Comparison of ENCODE assay signal across 8 cellular contexts in the genomic region with DNA sequence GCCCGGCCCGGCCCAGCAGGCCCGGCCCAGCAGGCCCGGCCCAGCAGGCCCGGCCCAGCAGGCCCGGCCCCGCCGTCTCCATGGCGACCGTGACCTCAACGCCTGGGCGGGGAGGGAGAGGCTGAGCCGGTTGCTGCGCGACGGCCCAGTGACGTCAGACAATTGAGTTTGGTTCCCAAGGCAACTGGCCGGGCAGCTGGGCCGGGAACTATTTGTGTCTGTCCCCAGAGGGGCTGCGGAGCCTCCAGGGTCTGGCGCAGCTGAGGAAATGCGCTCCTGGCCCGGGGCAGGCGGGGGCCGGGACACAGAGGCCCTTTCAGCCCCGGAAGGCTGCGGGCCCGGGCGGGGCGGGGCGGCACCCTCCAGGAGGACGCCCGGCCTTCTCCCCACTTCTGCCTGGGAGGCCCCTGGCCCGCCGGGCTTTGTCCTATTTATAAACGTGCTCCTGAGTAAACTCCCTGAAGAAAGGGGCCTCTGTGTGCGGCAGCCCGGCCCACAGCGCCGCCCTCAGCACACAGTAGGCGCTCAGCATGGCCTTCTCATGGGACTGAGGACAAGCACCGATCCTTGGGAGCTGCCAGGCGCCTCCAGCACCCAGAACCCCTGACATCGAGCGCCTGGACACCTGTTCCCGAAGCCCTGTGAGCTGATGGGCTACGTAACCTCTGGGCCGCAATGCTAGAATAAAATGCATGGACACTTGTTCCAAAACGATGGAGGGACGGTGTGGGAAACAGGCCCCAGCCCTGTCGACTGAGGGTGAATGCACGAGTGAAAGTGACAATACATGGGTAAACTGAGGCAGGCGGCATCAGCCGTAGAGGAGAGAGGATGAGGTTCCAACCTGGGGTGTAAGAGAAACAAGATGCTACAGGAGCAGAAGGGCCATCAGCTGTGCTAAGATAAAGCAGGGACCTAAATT. TPM values are rescaled to one million over a fixed set of nuclear protein-coding genes. Genes with fewer than 3 reads are reported as not detected.
DNase-seq lines count a peak whose midpoint lies in the region; ATAC-seq and TF ChIP-seq lines count a peak whose summit lies in the region.

No MANE protein-coding gene starts in this region.

- H3K9me2 ChIP-seq in SK-N-SH: no peaks in the 10 kb centered on the region

- DNase-seq in GDM1 (lab: John Stamatoyannopoulos, UW): peak; percentile 22
- DNase-seq in NAMALWA (ENCODE audit: low spot score): peak; percentile 99
- peak; percentile 99 for DNase-seq in SK-N-SH
- peak; percentile 88 to 91 for DNase-seq in activated naive CD4-positive, alpha-beta T cell treated with anti-CD3 and anti-CD28 coated beads, Interleukin-2, amount 50 U/mL, for 72 hours (ENCODE audit: low spot score in 2 of 2)
- peak; percentile 98 for DNase-seq in glomerular visceral epithelial cell (ENCODE audit: extremely low spot score)
- DNase-seq in osteoblast (ENCODE audit: insufficient read length, low spot score, missing footprints): peak; percentile 100
- peak; percentile 99 for DNase-seq in testis

- H3K4me1 ChIP-seq in HEK293 (ENCODE audit: control insufficient read depth, insufficient read depth, low read length): peaks cover 3% of the 10 kb centered on the region; the same call in 1 of the 2 replicates
- peaks cover 10 to 28% of the 10 kb centered on the region in 2 experiments for H3K4me1 ChIP-seq in SK-N-SH (ENCODE audit: control insufficient read depth in 1 of 2, insufficient read depth in 2 of 2, low read depth in 1 of 2, low read length in 1 of 2)
- peaks cover 9% of the 10 kb centered on the region for H3K4me1 ChIP-seq in osteoblast (ENCODE audit: insufficient read depth, low read length)
- H3K4me1 ChIP-seq in testis: peaks cover 25% of the 10 kb centered on the region

- CTCF ChIA-PET in HEK293 (lab: Yijun Ruan, JAX) (interaction anchor here (0.6 to 12.2 kb wide), 5 partner anchors 8 to 111 kb away, joined by 3 to 231 read pairs (median 5); no protein-coding TSS in a partner anchor), SK-N-SH (lab: Yijun Ruan, JAX) (interaction anchor here (0.6 to 3.9 kb wide), 14 partner anchors 8 to 172 kb away, joined by 3 to 24 read pairs (median 4); no protein-coding TSS in a partner anchor)

- H3K9me3 ChIP-seq in HEK293 (ENCODE audit: control insufficient read depth, insufficient read depth, low read depth, low read length) (no peaks in the 10 kb centered on the region), SK-N-SH (no peaks in the 10 kb centered on the region), osteoblast (ENCODE audit: low read depth, low read length) (no peaks in the 10 kb centered on the region), testis (no peaks in the 10 kb centered on the region)

- no peaks in the 10 kb centered on the region for H3F3A ChIP-seq in SK-N-SH (replicated peaks; ENCODE audit: insufficient read depth)

- peak in 1 of 2 experiments; percentile 19; a peak in 1 of 4 replicates for TF ChIP-seq EP300 in SK-N-SH (IDR thresholded peaks at IDR 0.05; ENCODE audit: borderline replicate concordance in 1 of 2, low read depth in 1 of 2, low read length in 1 of 2)

- ATAC-seq in activated naive CD4-positive, alpha-beta T cell treated with anti-CD3 and anti-CD28 coated beads, Interleukin-2, amount 50 U/mL, for 72 hours: peak; percentile 88 to 94

- 42% methylated on average over 25 of the region's 54 CpGs for WGBS in SK-N-SH (ENCODE audit: low lambda C conversion rate)
- WGBS in testis, 2 donors: 17 to 37% methylated on average over 17 to 35 of the region's 54 CpGs

- peak overlapping the region; percentile 44 for H3K4me3 ChIP-seq in HEK293 (ENCODE audit: low read depth, low read length)
- H3K4me3 ChIP-seq in SK-N-SH (ENCODE audit: low read depth in 2 of 2, low read length in 1 of 2): peak overlapping the region; percentile 51 to 66
- peak overlapping the region; percentile 75 for H3K4me3 ChIP-seq in osteoblast (ENCODE audit: insufficient read depth, low read length)
- H3K4me3 ChIP-seq in testis: peak overlapping the region; percentile 53 to 63

- H3K27ac ChIP-seq in HEK293 (ENCODE audit: extremely low read depth, low read depth, low read length): peak overlapping the region; percentile 83
- peak overlapping the region; percentile 96 for H3K27ac ChIP-seq in SK-N-SH (ENCODE audit: low read depth in 2 of 2, low read length in 1 of 2)
- H3K27ac ChIP-seq in osteoblast (ENCODE audit: low read depth, low read length): peak overlapping the region; percentile 93
- H3K27ac ChIP-seq in testis: peak overlapping the region; percentile 93 to 98

- H2AFZ ChIP-seq in SK-N-SH (ENCODE audit: low read depth) (peak overlapping the region; percentile 78), osteoblast (ENCODE audit: low read length) (no peak overlapping the region)

- peak overlapping the region; percentile 95 for H3K9ac ChIP-seq in SK-N-SH

- H3K4me2 ChIP-seq in SK-N-SH: peak overlapping the region; percentile 96
- H3K4me2 ChIP-seq in osteoblast (ENCODE audit: insufficient read depth, low read length): peak overlapping the region; percentile 92

- no peaks in the 10 kb centered on the region for H3K79me2 ChIP-seq in SK-N-SH (ENCODE audit: insufficient read depth)
- H3K79me2 ChIP-seq in osteoblast (ENCODE audit: insufficient read depth, low read length): no peaks in the 10 kb centered on the region

- no peak for TF ChIP-seq RAD21 in SK-N-SH (IDR thresholded peaks at IDR 0.05; ENCODE audit: low read length)

- no peaks in the 10 kb centered on the region for H3K36me3 ChIP-seq in HEK293 (ENCODE audit: control insufficient read depth in 2 of 2, insufficient read depth in 1 of 2, low read length in 2 of 2)
- H3K36me3 ChIP-seq in SK-N-SH (replicated peaks in 1 of 2; ENCODE audit: control insufficient read depth in 1 of 2, insufficient read depth in 2 of 2, low read length in 1 of 2): no peaks in the 10 kb centered on the region
- H3K36me3 ChIP-seq in osteoblast (ENCODE audit: insufficient read depth, low read length): no peaks in the 10 kb centered on the region
- no peaks in the 10 kb centered on the region for H3K36me3 ChIP-seq in testis (ENCODE audit: low read depth, missing control alignments)

- H3K27me3 ChIP-seq in SK-N-SH (ENCODE audit: insufficient read depth): no peaks in the 10 kb centered on the region
- no peaks in the 10 kb centered on the region for H3K27me3 ChIP-seq in osteoblast (ENCODE audit: insufficient read depth, low read length)
- no peaks in the 10 kb centered on the region for H3K27me3 ChIP-seq in testis

- H3K9me3 Mint-ChIP-seq in activated naive CD4-positive, alpha-beta T cell treated with anti-CD3 and anti-CD28 coated beads, Interleukin-2, amount 50 U/mL, for 72 hours: no peaks in the 10 kb centered on the region

- TF ChIP-seq CTCF in HEK293 (tag by site-specific recombination; IDR thresholded peaks at IDR 0.05) (peak; percentile 30; the same call in 1 of the 2 replicates), SK-N-SH (IDR thresholded peaks at IDR 0.05) (no peak), osteoblast (IDR thresholded peaks at IDR 0.05; ENCODE audit: extremely low read depth, low read depth, low read length) (no peak), testis (IDR thresholded peaks at IDR 0.05) (no peak)

- no peaks in the 10 kb centered on the region for H4K20me1 ChIP-seq in SK-N-SH (ENCODE audit: insufficient read depth)
- no peaks in the 10 kb centered on the region for H4K20me1 ChIP-seq in osteoblast (ENCODE audit: insufficient read depth, low read length)

- H3K36me3 Mint-ChIP-seq in activated naive CD4-positive, alpha-beta T cell treated with anti-CD3 and anti-CD28 coated beads, Interleukin-2, amount 50 U/mL, for 72 hours: no peaks in the 10 kb centered on the region

- POLR2A ChIA-PET in HEK293 (lab: Yijun Ruan, JAX) (interaction anchor here (0.9 to 1.4 kb wide), 5 partner anchors 9 to 141 kb away, joined by 3 to 7 read pairs (median 5); partner anchors contain the start of genes NCL and PTMA), SK-N-SH (lab: Yijun Ruan, JAX) (interaction anchor here (0.8 to 3.3 kb wide), 12 partner anchors 9 to 141 kb away, joined by 3 to 15 read pairs (median 4); partner anchors contain the start of genes NCL, PTMA and TEX44)

- intact Hi-C loops in testis (cut with DNase I; ENCODE audit: low total_unique reads): loop anchor here (5.0 kb wide), 1 partner anchor 43 kb away; no protein-coding TSS in a partner anchor

- H3K27ac Mint-ChIP-seq in activated naive CD4-positive, alpha-beta T cell treated with anti-CD3 and anti-CD28 coated beads, Interleukin-2, amount 50 U/mL, for 72 hours: peak overlapping the region; percentile 45 to 64

- TF ChIP-seq POLR2A in testis (IDR thresholded peaks at IDR 0.05): no peak

TF ChIP-seq in HEK293, 187 proteins besides CTCF, POLR2A, EP300 and RAD21 (continues in another document):
- peak; percentile 23; the same call in 1 of the 2 replicates for TF ChIP-seq ZNF600 (tag by site-specific recombination; IDR thresholded peaks at IDR 0.05)
- no peak for TF ChIP-seq ZNF792 (tag by site-specific recombination; IDR thresholded peaks at IDR 0.05)
- TF ChIP-seq KLF16 (tag by site-specific recombination; IDR thresholded peaks at IDR 0.05): no peak
- TF ChIP-seq ZNF776 (tag by site-specific recombination; IDR thresholded peaks at IDR 0.05; ENCODE audit: borderline replicate concordance): no peak
- TF ChIP-seq ZSCAN30 (tag by site-specific recombination; IDR thresholded peaks at IDR 0.05): no peak
- TF ChIP-seq REPIN1 (tag by site-specific recombination; IDR thresholded peaks at IDR 0.05; ENCODE audit: low read depth): no peak
- TF ChIP-seq ZNF23 (tag by site-specific recombination; IDR thresholded peaks at IDR 0.05; ENCODE audit: borderline replicate concordance): no peak
- no peak for TF ChIP-seq ZNF2 (tag by site-specific recombination; IDR thresholded peaks at IDR 0.05)

TF ChIP-seq in SK-N-SH, 30 proteins besides CTCF, POLR2A, EP300 and RAD21 (continues in another document):
- TF ChIP-seq PBX3 (IDR thresholded peaks at IDR 0.05): no peak
- no peak for TF ChIP-seq MAX (IDR thresholded peaks at IDR 0.05; ENCODE audit: low read depth)

RNA-seq across cellular contexts. Expression of gene TEX44, which starts 12.3 kb away (rescaled TPM):
- polyA plus RNA-seq in SK-N-SH (2012; rRNA removed) (not detected in 2 replicates), testis (ENCODE audit: insufficient read depth, low read depth, low replicate concordance) (166 TPM)
- not detected in 2 replicates for polyA plus RNA-seq in SK-N-SH (2012; cell fraction: cytosol; rRNA removed)
- not detected in 2 replicates for polyA plus RNA-seq in SK-N-SH (2012; cell fraction: nucleus; rRNA removed)
- not detected for total RNA-seq in activated naive CD4-positive, alpha-beta T cell treated with anti-CD3 and anti-CD28 coated beads, Interleukin-2, amount 50 U/mL, for 72 hours
- total RNA-seq in osteoblast (not detected in 2 replicates), testis (100 to 1,000 TPM in 1 of 2 donors, 10 to 100 TPM in 1; 84.4 to 248 TPM)

Comparison
In these comparisons a context has a peak if more than half of its experiments do, and no peak if none do; other contexts are left out.
1. Peak in every context shown above with its lines: DNase-seq, ATAC-seq, H3K4me3 ChIP-seq and H3K27ac ChIP-seq.
2. DNase-seq: peak in every context shown above with its lines; median percentile 100 in osteoblast; 99 in NAMALWA; 99 in SK-N-SH; 99 in testis; 98 in glomerular visceral epithelial cell; 90 in activated naive CD4-positive, alpha-beta T cell treated with anti-CD3 and anti-CD28 coated beads, Interleukin-2, amount 50 U/mL, for 72 hours; 22 in GDM1.
3. RNA of gene TEX44, which starts 12.3 kb away (total RNA-seq): 84.4 to 248 TPM in testis; not detected in activated naive CD4-positive, alpha-beta T cell treated with anti-CD3 and anti-CD28 coated beads, Interleukin-2, amount 50 U/mL, for 72 hours and not detected in osteoblast; every median in the first group is over 10 times any median in the second.